In genomic region chr4:25117274-25117673, GRCh38 we compare ENCODE assay signal across 21 cellular contexts.
"Had no signal": no experiment of that assay in that cellular context is flagged by ENCODE, and none has a peak within 500 bp of the region (broad histone marks: within the 10 kb centered on the region; RNA-seq: fewer than 3 reads in every experiment).

No MANE protein-coding gene starts in this region.

- DNase-seq: effector CD4-positive, alpha-beta T cell; glutamatergic neuron; immature natural killer cell; mesendoderm; naive B cell; occipital lobe; pancreas; retina; small intestine; stimulated activated CD4-positive, alpha-beta T cell treated with anti-CD3 and anti-CD28 coated beads, Interleukin-12 subunit alpha, Interleukin-12 subunit beta, amount 100 ng/mL, for 4 hours; stimulated activated naive CD4-positive, alpha-beta T cell; stomach; tibial artery; upper lobe of right lung had no signal

- H3K27ac ChIP-seq: coronary artery, gastroesophageal sphincter, pancreas, prostate gland, stomach, tibial artery, upper lobe of right lung, vagina had no signal

- H3K9me3 Mint-ChIP-seq: immature natural killer cell, naive B cell, nephron had no signal

- H3K27ac Mint-ChIP-seq: immature natural killer cell, nephron had no signal

- H3K36me3 Mint-ChIP-seq: naive B cell had no signal

- H3K27me3 ChIP-seq: gastroesophageal sphincter, pancreas, stomach, tibial artery, upper lobe of right lung, vagina had no signal

- H3K36me3 ChIP-seq: pancreas, prostate gland, upper lobe of right lung, vagina had no signal

- H3K4me1 ChIP-seq: gastroesophageal sphincter, pancreas, prostate gland, tibial artery, upper lobe of right lung, vagina had no signal

- H3K4me3 ChIP-seq: coronary artery, gastroesophageal sphincter, pancreas, prostate gland, stomach, tibial artery, upper lobe of right lung, vagina had no signal

- FAIRE-seq: keratinocyte, pancreas, small intestine had no signal

- ATAC-seq: esophagus mucosa, gastroesophageal sphincter, pancreas, upper lobe of right lung had no signal

- H3K9me3 ChIP-seq: gastroesophageal sphincter, pancreas, prostate gland, stomach, tibial artery, upper lobe of right lung, vagina had no signal

- H3K4me3 Mint-ChIP-seq: immature natural killer cell, naive B cell, nephron had no signal

- H3K4me1 Mint-ChIP-seq: immature natural killer cell, naive B cell had no signal
